14 cellular contexts compared by ENCODE assay signal in genomic region chr10:9018844-9019173, GRCh38.
"Had no signal": no experiment of that assay in that cellular context is flagged by ENCODE, and none has a peak within 500 bp of the region (broad histone marks: within the 10 kb centered on the region; RNA-seq: fewer than 3 reads in every experiment).

No MANE protein-coding gene starts in this region.

- H3K4me1 ChIP-seq: body of pancreas, psoas muscle, testis had no signal

- H3K4me3 ChIP-seq: body of pancreas, psoas muscle, testis had no signal

- H3K9me3 Mint-ChIP-seq: type B pancreatic cell had no signal

- ATAC-seq: activated naive CD4-positive, alpha-beta T cell treated with anti-CD3 and anti-CD28 coated beads, Interleukin-2, amount 50 U/mL, for 72 hours; body of pancreas; left cardiac atrium; naive thymus-derived CD4-positive, alpha-beta T cell; psoas muscle had no signal

- H3K4me3 Mint-ChIP-seq: type B pancreatic cell had no signal

- H3K27ac ChIP-seq: body of pancreas, epithelial cell of prostate, psoas muscle, testis had no signal

- DNase-seq: activated gamma-delta T cell treated with Interleukin-2 at 50 U/mL for 16 hours; body of pancreas; foreskin fibroblast; left cardiac atrium; mesenchymal stem cell; naive thymus-derived CD4-positive, alpha-beta T cell; psoas muscle; small intestine; stimulated activated CD4-positive, alpha-beta T cell treated with anti-CD3 and anti-CD28 coated beads, Interleukin-15, amount 100 ng/mL, for 24 hours; stimulated activated CD4-positive, alpha-beta T cell treated with anti-CD3 and anti-CD28 coated beads, Interleukin-2, amount 100 ng/mL, for 48 hours; testis had no signal

- H3K9me3 ChIP-seq: body of pancreas, psoas muscle, testis had no signal

- H3K27ac Mint-ChIP-seq: type B pancreatic cell had no signal

- H3K36me3 Mint-ChIP-seq: naive thymus-derived CD4-positive, alpha-beta T cell; type B pancreatic cell had no signal

- H3K27me3 ChIP-seq: body of pancreas, testis had no signal
